23 cellular contexts compared by ENCODE assay signal in genomic region chr12:112161711-112162110, GRCh38. TPM values are rescaled to one million over a fixed set of nuclear protein-coding genes. Genes with fewer than 3 reads are reported as not detected.
DNase-seq lines count a peak whose midpoint lies in the region; ATAC-seq and TF ChIP-seq lines count a peak whose summit lies in the region.
"Had no signal": no experiment of that assay in that cellular context is flagged by ENCODE, and none has a peak within 500 bp of the region (broad histone marks: within the 10 kb centered on the region; RNA-seq: fewer than 3 reads in every experiment).

No MANE protein-coding gene starts in this region.

- no peaks in the 10 kb centered on the region for H3K27me3 ChIP-seq in right atrium auricular region
- no peaks in the 10 kb centered on the region for H3K27me3 ChIP-seq in aorta (ENCODE audit: control insufficient read depth in 1 of 2, insufficient read depth in 2 of 2, low read length in 1 of 2)
- H3K27me3 ChIP-seq: ascending aorta, colonic mucosa, testis had no signal

- H3K27ac ChIP-seq in right atrium auricular region (no peak overlapping the region), aorta (ENCODE audit: low read depth in 1 of 2, low read length in 2 of 2) (no peak overlapping the region)
- H3K27ac ChIP-seq: ascending aorta, colonic mucosa, epithelial cell of prostate, GM23248, testis had no signal

- no peaks in the 10 kb centered on the region for H3K27me3 Mint-ChIP-seq in memory B cell

- H3K9me3 Mint-ChIP-seq in memory B cell: peaks cover 9% of the 10 kb centered on the region

- no peak for TF ChIP-seq CTCF in right atrium auricular region (IDR thresholded peaks at IDR 0.05)
- TF ChIP-seq CTCF in GM10266 (IDR thresholded peaks at IDR 0.05; ENCODE audit: control insufficient read depth, insufficient read depth, low read depth, missing control alignments): no peak

- H3K9me3 ChIP-seq in right atrium auricular region (no peaks in the 10 kb centered on the region), aorta (ENCODE audit: control insufficient read depth, low read length) (no peaks in the 10 kb centered on the region)
- H3K9me3 ChIP-seq: colonic mucosa, testis had no signal

- H3K27ac Mint-ChIP-seq in memory B cell: peak overlapping the region; percentile 81

- H3K4me3 Mint-ChIP-seq in memory B cell: no peak overlapping the region

- DNase-seq in Right ventricle myocardium inferior (ENCODE audit: missing footprints) (no peak), right atrium auricular region (ENCODE audit: low spot score) (no peak), cerebellum (ENCODE audit: low spot score) (peak; percentile 38), memory B cell (ENCODE audit: low spot score in 2 of 2) (no peak), aorta (peak; percentile 24 to 38), 8988T (no peak), GM10266 (ENCODE audit: extremely low spot score) (no peak), middle frontal gyrus (ENCODE audit: extremely low spot score, low spot score) (no peak)
- DNase-seq: activated CD4-positive, CD25-positive, alpha-beta regulatory T cell treated with anti-CD3 and anti-CD28 coated beads, Interleukin-2, amount 50 U/mL, for 72 hours; colonic mucosa; foreskin melanocyte; GM23248; KG1; midbrain; MV-4-11; NCI-H2029; NCI-H446 treated with DMSO at 0.1 percent for 48 hours; stimulated activated CD4-positive, alpha-beta T cell treated with anti-CD3 and anti-CD28 coated beads, Interleukin-12 subunit alpha, Interleukin-12 subunit beta, amount 100 ng/mL, for 4 hours; T-helper 9 cell; testis had no signal

- intact Hi-C loops in Right ventricle myocardium inferior (cut with DNase I) (no loop called here), aorta (cut with DNase I) (no loop called here)

- H3K4me3 ChIP-seq in right atrium auricular region: no peak overlapping the region
- no peak overlapping the region for H3K4me3 ChIP-seq in aorta (ENCODE audit: low read length in 2 of 2)
- H3K4me3 ChIP-seq: ascending aorta, colonic mucosa, GM23248, testis had no signal

- peaks cover 28% of the 10 kb centered on the region for H3K4me1 Mint-ChIP-seq in memory B cell

- H3K36me3 Mint-ChIP-seq in memory B cell: peaks cover 52% of the 10 kb centered on the region

- ATAC-seq in Right ventricle myocardium inferior: peak; percentile 28
- no peak for ATAC-seq in memory B cell (ENCODE audit: low read depth)
- no peak for ATAC-seq in aorta (ENCODE audit: low FRiP score)
- ATAC-seq: Panc1 had no signal

- WGBS in aorta, 2 donors: 90 to 92% methylated on average over 9 of the region's 9 CpGs

- H3K36me3 ChIP-seq in right atrium auricular region (peaks cover 48% of the 10 kb centered on the region), aorta (ENCODE audit: control insufficient read depth in 1 of 2, insufficient read depth in 2 of 2, low read length in 1 of 2) (peaks cover 5 to 8% of the 10 kb centered on the region in 2 donors)

- no peaks in the 10 kb centered on the region for H3K4me1 ChIP-seq in right atrium auricular region
- H3K4me1 ChIP-seq in aorta (ENCODE audit: control insufficient read depth in 1 of 2, insufficient read depth in 2 of 2, low read length in 2 of 2): no peaks in the 10 kb centered on the region
- H3K4me1 ChIP-seq: ascending aorta, colonic mucosa, testis had no signal

RNA-seq across cellular contexts. Expression of gene TRAFD1, which starts 36.4 kb away (rescaled TPM):
- total RNA-seq in Right ventricle myocardium inferior (20.7 TPM), right atrium auricular region (10 to 100 TPM; 17.9 to 26.5 TPM), cerebellum (36.7 TPM), aorta (10 to 100 TPM; 21.2 to 35.5 TPM)
- 10 to 100 TPM in 1 of 2 donors, 1 to 10 TPM in 1; 8.9 to 26.0 TPM for polyA plus RNA-seq in aorta

RNA-seq across cellular contexts. Expression of gene NAA25, which starts 53.1 kb away (rescaled TPM):
- total RNA-seq in Right ventricle myocardium inferior: 18.0 TPM
- 10 to 100 TPM in 1 of 2 donors, 1 to 10 TPM in 1; 8.8 to 11.2 TPM for total RNA-seq in right atrium auricular region
- 41.8 TPM for total RNA-seq in cerebellum
- total RNA-seq in aorta: 10 to 100 TPM; 23.4 to 27.5 TPM
- 1 to 10 TPM; 2.1 to 5.1 TPM for polyA plus RNA-seq in aorta

Comparison
In these comparisons a context has a peak if more than half of its experiments do, and no peak if none do; other contexts are left out.
1. DNase-seq: peak in cerebellum (single experiment) and aorta (2 of 2); none in Right ventricle myocardium inferior (single experiment), right atrium auricular region (single experiment), memory B cell (0 of 2), 8988T (single experiment), GM10266 (single experiment) and middle frontal gyrus (single experiment).